In the genomic region with DNA sequence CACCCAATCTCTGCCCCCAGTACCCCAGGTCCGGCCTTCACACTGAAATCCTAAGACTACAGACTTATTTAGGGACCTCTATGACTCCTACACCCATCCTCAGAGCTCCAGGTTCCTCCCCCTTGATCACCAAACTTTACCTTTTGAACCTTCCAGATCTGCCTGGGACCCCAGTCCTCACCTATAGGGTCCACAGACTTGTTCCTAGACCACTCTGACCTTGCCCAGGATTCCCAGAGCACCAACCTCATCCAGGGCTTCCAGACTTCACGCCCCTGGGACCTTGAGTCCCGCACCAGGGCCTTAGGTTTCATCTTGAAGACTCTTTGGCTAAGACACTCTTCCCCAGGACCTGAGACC, we compare ENCODE assay signal across 7 cellular contexts. TPM values are rescaled to one million over a fixed set of nuclear protein-coding genes. Genes with fewer than 3 reads are reported as not detected.
DNase-seq lines count a peak whose midpoint lies in the region; FAIRE-seq and TF ChIP-seq lines count a peak whose summit lies in the region.

No MANE protein-coding gene starts in this region.

- H2AFZ ChIP-seq in keratinocyte (ENCODE audit: control insufficient read depth, low read length) = peak overlapping the region; percentile 98

- H3K27ac ChIP-seq in keratinocyte (ENCODE audit: control insufficient read depth, insufficient read depth, low read length) (peak overlapping the region; percentile 99), subcutaneous abdominal adipose tissue (ENCODE audit: low read depth, low read length) (peak overlapping the region; percentile 97)

- peaks cover 13% of the 10 kb centered on the region for H3K36me3 Mint-ChIP-seq in IgD-negative memory B cell

- DNase-seq in adipocyte (ENCODE audit: low read depth) (peak; percentile 23), keratinocyte (ENCODE audit: low read depth, low spot score) (no peak), iPS-NIHi11 (ENCODE audit: low spot score) (no peak), GM12892 (ENCODE audit: insufficient read length) (no peak)
- no peak for DNase-seq in stimulated activated CD4-positive, alpha-beta T cell treated with anti-CD3 and anti-CD28 coated beads, Interleukin-4, amount 100 ng/mL, for 1 hour

- peak overlapping the region; percentile 92 to 97 (median 96) for H3K4me3 Mint-ChIP-seq in IgD-negative memory B cell

- no peaks in the 10 kb centered on the region for H4K20me1 ChIP-seq in keratinocyte (ENCODE audit: control insufficient read depth, extremely low read depth, insufficient read depth, low read length)

- H3K4me2 ChIP-seq in keratinocyte (ENCODE audit: control insufficient read depth, extremely low read depth, insufficient read depth, low read depth, low read length) = peak overlapping the region; percentile 99

- no peak for TF ChIP-seq POLR2A in GM12892 (IDR thresholded peaks at IDR 0.05; ENCODE audit: low read depth, low read length)

- peak overlapping the region; percentile 92 for H3K4me3 ChIP-seq in adipocyte (ENCODE audit: low read length)
- peak overlapping the region; percentile 74 to 97 (median 90) for H3K4me3 ChIP-seq in keratinocyte (ENCODE audit: control insufficient read depth in 2 of 3, extremely low read depth in 1 of 3, insufficient read depth in 2 of 3, low read depth in 1 of 3, low read length in 3 of 3)
- peak overlapping the region; percentile 87 to 97 (median 94) for H3K4me3 ChIP-seq in subcutaneous abdominal adipose tissue (ENCODE audit: low read depth in 1 of 5, low read length in 5 of 5)

- peak overlapping the region; percentile 93 to 99 (median 96) for H3K27ac Mint-ChIP-seq in IgD-negative memory B cell

- H3K27me3 Mint-ChIP-seq in IgD-negative memory B cell = no peaks in the 10 kb centered on the region

- dilution Hi-C loops in keratinocyte (cut with MboI; ENCODE audit: extremely low pct_ligation_motif_present, low sequenced_read_pairs) = no loop called here

- H3K27me3 ChIP-seq in adipocyte (replicated peaks; ENCODE audit: control insufficient read depth, insufficient read depth, low read length) (no peaks in the 10 kb centered on the region), keratinocyte (ENCODE audit: control insufficient read depth, extremely low read depth, insufficient read depth, low read length) (no peaks in the 10 kb centered on the region), subcutaneous abdominal adipose tissue (ENCODE audit: control insufficient read depth in 5 of 5, insufficient read depth in 4 of 5, low read length in 5 of 5) (no peaks in the 10 kb centered on the region)

- no peaks in the 10 kb centered on the region for H3K9me1 ChIP-seq in keratinocyte (ENCODE audit: control insufficient read depth, extremely low read depth, insufficient read depth, low read length)

- peaks cover 0 to 4% (median 0%) of the 10 kb centered on the region in 3 donors for H3K9me3 Mint-ChIP-seq in IgD-negative memory B cell

- peaks cover 19 to 23% (median 20%) of the 10 kb centered on the region in 3 donors for H3K4me1 Mint-ChIP-seq in IgD-negative memory B cell

- H3K4me1 ChIP-seq in adipocyte (ENCODE audit: control insufficient read depth, insufficient read depth, low read length) (peaks cover 25% of the 10 kb centered on the region), keratinocyte (ENCODE audit: control insufficient read depth, extremely low read depth, insufficient read depth, low read length) (peaks cover 16% of the 10 kb centered on the region), subcutaneous abdominal adipose tissue (ENCODE audit: control insufficient read depth in 5 of 5, insufficient read depth in 5 of 5, low read length in 5 of 5) (peaks cover 13 to 38% (median 29%) of the 10 kb centered on the region in 5 donors)

- H3K79me2 ChIP-seq in keratinocyte (ENCODE audit: control insufficient read depth, insufficient read depth, low read length) = peaks cover 4% of the 10 kb centered on the region

- H3K36me3 ChIP-seq in adipocyte (ENCODE audit: control insufficient read depth, insufficient read depth, low read length, severe bottlenecking) = peaks cover 16% of the 10 kb centered on the region
- peaks cover 4 to 8% of the 10 kb centered on the region in 2 experiments for H3K36me3 ChIP-seq in keratinocyte (ENCODE audit: control insufficient read depth in 2 of 2, extremely low read depth in 1 of 2, insufficient read depth in 2 of 2, low read length in 2 of 2)
- H3K36me3 ChIP-seq in subcutaneous abdominal adipose tissue (ENCODE audit: control insufficient read depth in 5 of 5, insufficient read depth in 5 of 5, low read length in 5 of 5) = peaks cover 0 to 25% (median 16%) of the 10 kb centered on the region in 5 donors

- peak overlapping the region; percentile 98 for H3K9ac ChIP-seq in adipocyte (ENCODE audit: low read length)
- H3K9ac ChIP-seq in keratinocyte (ENCODE audit: control insufficient read depth, extremely low read depth, insufficient read depth, low read length) = peak overlapping the region; percentile 99
- peak overlapping the region; percentile 68 to 94 (median 85) for H3K9ac ChIP-seq in subcutaneous abdominal adipose tissue (ENCODE audit: low read length in 5 of 5)

- no peak for TF ChIP-seq CTCF in keratinocyte (optimal IDR thresholded peaks at IDR 0.05 in 1 of 3, IDR thresholded peaks at IDR 0.05 in 1 of 3, conservative IDR thresholded peaks at IDR 0.05 in 1 of 3; ENCODE audit: extremely low read depth in 1 of 3, insufficient read depth in 2 of 3, low read length in 3 of 3)

- FAIRE-seq in keratinocyte (lab: Jason Lieb, UNC) (no peak), GM12892 (lab: Jason Lieb, UNC) (no peak)

- H3K9me3 ChIP-seq in adipocyte (ENCODE audit: control insufficient read depth, low read length) (no peaks in the 10 kb centered on the region), keratinocyte (ENCODE audit: control insufficient read depth, low read depth, low read length) (no peaks in the 10 kb centered on the region), subcutaneous abdominal adipose tissue (ENCODE audit: control insufficient read depth in 5 of 5, low read length in 5 of 5) (no peaks in the 10 kb centered on the region)

RNA-seq across cellular contexts. Expression of gene CHCHD5, which starts 0.5 kb away (rescaled TPM):
- polyA plus RNA-seq in IgD-negative memory B cell (39.7 TPM), keratinocyte (17.6 to 30.1 TPM (median 17.9 TPM) in 3 replicates)
- 7.3 TPM for polyA plus RNA-seq in keratinocyte (2011; ENCODE audit: low read depth)
- polyA plus RNA-seq in keratinocyte (2011; cell fraction: cytosol; rRNA removed) = 9.9 and 27.7 TPM in 2 replicates
- polyA plus RNA-seq in keratinocyte (2011; cell fraction: nucleus; rRNA removed) = 7.4 TPM in 2 replicates
- 32.9 and 59.8 TPM in 2 replicates for polyA plus RNA-seq in keratinocyte (2012; ENCODE audit: low replicate concordance)
- polyA minus RNA-seq in keratinocyte = 6.6 to 46.2 TPM (median 8.2 TPM) in 3 replicates
- 14.8 TPM for polyA minus RNA-seq in keratinocyte (2011; cell fraction: cytosol; rRNA and poly(A)+ RNA removed)
- polyA minus RNA-seq in keratinocyte (2011; cell fraction: nucleus; rRNA and poly(A)+ RNA removed) = 0.84 and 3.3 TPM in 2 replicates
- 29.4 TPM for polyA plus RNA-seq in GM12892 (2012; ENCODE audit: missing spikeins)

RNA-seq across cellular contexts. Expression of gene POLR1B, which starts 42.6 kb away (rescaled TPM):
- polyA plus RNA-seq in IgD-negative memory B cell (18.5 TPM), keratinocyte (23.5 to 31.9 TPM (median 27.1 TPM) in 3 replicates)
- polyA plus RNA-seq in keratinocyte (2011; ENCODE audit: low read depth) = 7.5 TPM
- 13.2 and 21.2 TPM in 2 replicates for polyA plus RNA-seq in keratinocyte (2011; cell fraction: cytosol; rRNA removed)
- 38.7 and 42.7 TPM in 2 replicates for polyA plus RNA-seq in keratinocyte (2011; cell fraction: nucleus; rRNA removed)
- 11.3 and 19.7 TPM in 2 replicates for polyA plus RNA-seq in keratinocyte (2012; ENCODE audit: low replicate concordance)
- 58.3 to 70.7 TPM (median 66.9 TPM) in 3 replicates for polyA minus RNA-seq in keratinocyte
- 22.3 TPM for polyA minus RNA-seq in keratinocyte (2011; cell fraction: cytosol; rRNA and poly(A)+ RNA removed)
- 34.3 and 66.8 TPM in 2 replicates for polyA minus RNA-seq in keratinocyte (2011; cell fraction: nucleus; rRNA and poly(A)+ RNA removed)
- polyA plus RNA-seq in GM12892 (2012; ENCODE audit: missing spikeins) = 14.5 TPM
